ENCODE assay signal across 24 cellular contexts in genomic region chr20:50431066-50431450, GRCh38.
DNase-seq lines count a peak whose midpoint lies in the region; ATAC-seq, FAIRE-seq and TF ChIP-seq lines count a peak whose summit lies in the region.
"Had no signal": no experiment of that assay in that cellular context is flagged by ENCODE, and none has a peak within 500 bp of the region (broad histone marks: within the 10 kb centered on the region; RNA-seq: fewer than 3 reads in every experiment).

No MANE protein-coding gene starts in this region.

- H3K9me3 ChIP-seq in HepG2 (ENCODE audit: low read length) (no peaks in the 10 kb centered on the region), right lobe of liver (no peaks in the 10 kb centered on the region)
- H3K9me3 ChIP-seq: transverse colon had no signal

- POLR2A ChIA-PET in HepG2 (lab: Yijun Ruan, JAX), result no interaction called here

- no peaks in the 10 kb centered on the region for H3K36me3 Mint-ChIP-seq in glutamatergic neuron (ENCODE audit: unreplicated experiment)
- H3K36me3 Mint-ChIP-seq in activated T-cell treated with anti-CD3 and anti-CD28 coated beads, Interleukin-2, amount 50 U/mL, for 72 hours (ENCODE audit: insufficient read depth in 2 of 2), result no peaks in the 10 kb centered on the region
- H3K36me3 Mint-ChIP-seq: activated naive CD8-positive, alpha-beta T cell; CD8-positive, alpha-beta memory T cell; memory B cell; naive B cell had no signal

- in situ Hi-C loops in HepG2 (cut with HindIII; ENCODE audit: extremely low pct_ligation_motif_present, low pct_unique_long_range_greater_than_20kb), result no loop called here

- peaks cover 1% of the 10 kb centered on the region for H3K9me3 Mint-ChIP-seq in glutamatergic neuron (ENCODE audit: unreplicated experiment)
- no peaks in the 10 kb centered on the region for H3K9me3 Mint-ChIP-seq in activated T-cell treated with anti-CD3 and anti-CD28 coated beads, Interleukin-2, amount 50 U/mL, for 72 hours
- H3K9me3 Mint-ChIP-seq: activated T-helper 2 cell treated with anti-CD3 and anti-CD28 coated beads, Interferon-gamma antibody, Interleukin-2, Interleukin-4, amounts not matched to agents 10 μg/mL and 5 μg/mL and 100 μg/mL, durations not matched to agents 14 hours and 24 hours and 36 hours; CD8-positive, alpha-beta memory T cell; memory B cell had no signal

- CTCF ChIA-PET in HepG2 (lab: Yijun Ruan, JAX; ENCODE audit: low intra/inter-chr PET ratio, low total read pairs), result no interaction called here

- 50% methylated on average over 9 of the region's 9 CpGs for WGBS in HepG2 (ENCODE audit: low lambda C conversion rate)
- 100% methylated on average over 3 of the region's 9 CpGs for WGBS in right lobe of liver (ENCODE audit: insufficient coverage, low coverage, low lambda C conversion rate, missing lambda C conversion rate)

- no peak overlapping the region for H3K4me2 ChIP-seq in HepG2 (ENCODE audit: low read depth, low read length)

- no peak for FAIRE-seq in HepG2 (lab: Jason Lieb, UNC)

- no peak overlapping the region for H3K4me3 Mint-ChIP-seq in glutamatergic neuron (ENCODE audit: unreplicated experiment)
- no peak overlapping the region for H3K4me3 Mint-ChIP-seq in activated T-cell treated with anti-CD3 and anti-CD28 coated beads, Interleukin-2, amount 50 U/mL, for 72 hours
- H3K4me3 Mint-ChIP-seq: activated naive CD8-positive, alpha-beta T cell; memory B cell; naive B cell had no signal

- TF ChIP-seq CTCF in HepG2 (CRISPR knock-in tag; IDR thresholded peaks at IDR 0.05), result no peak
- no peak for TF ChIP-seq CTCF in right lobe of liver (IDR thresholded peaks at IDR 0.05)
- TF ChIP-seq CTCF in foreskin keratinocyte (conservative IDR thresholded peaks at IDR 0.05), result no peak
- TF ChIP-seq CTCF in glutamatergic neuron (IDR thresholded peaks at IDR 0.05; ENCODE audit: partially characterized antibody, unreplicated experiment), result no peak

- intact Hi-C loops in HepG2 (cut with micrococcal nuclease; ENCODE audit: unreplicated experiment) (no loop called here), right lobe of liver (cut with DNase I) (no loop called here), sciatic nerve (cut with DNase I) (no loop called here)

- H3K4me3 ChIP-seq in HepG2 (replicated peaks in 1 of 3; ENCODE audit: insufficient read depth in 1 of 3, low read depth in 2 of 3, low read length in 3 of 3) (no peak overlapping the region), right lobe of liver (no peak overlapping the region)
- H3K4me3 ChIP-seq: transverse colon had no signal

- DNase-seq in HepG2 (ENCODE audit: low spot score) (no peak), right lobe of liver (no peak), foreskin keratinocyte (no peak), sciatic nerve (ENCODE audit: low spot score) (no peak), glutamatergic neuron (no peak), activated gamma-delta T cell (lab: John Stamatoyannopoulos, UW) (no peak), DMS153 (lab: John Stamatoyannopoulos, UW) (no peak)
- no peak for DNase-seq in activated T-cell treated with anti-CD3 and anti-CD28 coated beads, Interleukin-2, amount 50 U/mL, for 72 hours
- DNase-seq: 8988T; activated CD8-positive, alpha-beta memory T cell treated with anti-CD3 and anti-CD28 coated beads, Interleukin-2, amount 50 U/mL, for 4 hours; CD8-positive, alpha-beta memory T cell; erythroblast; MV-4-11; naive B cell; occipital lobe; OCI-M1; retina; Right ventricle myocardium superior; stimulated activated naive CD8-positive, alpha-beta T cell treated with anti-CD3 and anti-CD28 coated beads, Interleukin-15, Interleukin-2, amounts not matched to agents 100 U/mL and 50 U/mL, for 24 hours; T-helper 9 cell; transverse colon had no signal

- H3K27me3 Mint-ChIP-seq in glutamatergic neuron (ENCODE audit: unreplicated experiment), result no peaks in the 10 kb centered on the region
- peaks cover 22% of the 10 kb centered on the region for H3K27me3 Mint-ChIP-seq in activated T-cell treated with anti-CD3 and anti-CD28 coated beads, Interleukin-2, amount 50 U/mL, for 72 hours (ENCODE audit: low read depth)

- no peak for TF ChIP-seq POLR2A in HepG2 (IDR thresholded peaks at IDR 0.05; ENCODE audit: insufficient read depth in 1 of 2, low read depth in 2 of 2, low read length in 2 of 2)
- TF ChIP-seq POLR2A in right lobe of liver (IDR thresholded peaks at IDR 0.05), result no peak

- H3K4me1 Mint-ChIP-seq in glutamatergic neuron (ENCODE audit: low read depth, unreplicated experiment), result no peaks in the 10 kb centered on the region
- H3K4me1 Mint-ChIP-seq in activated T-cell treated with anti-CD3 and anti-CD28 coated beads, Interleukin-2, amount 50 U/mL, for 72 hours (ENCODE audit: low read depth), result no peaks in the 10 kb centered on the region
- H3K4me1 Mint-ChIP-seq: CD8-positive, alpha-beta memory T cell; naive B cell had no signal

- ATAC-seq in HepG2 (peak; percentile 12; the same call in 1 of the 3 replicates), right lobe of liver (no peak), foreskin keratinocyte (peak; percentile 31), sciatic nerve (peak; percentile 50)
- ATAC-seq in activated T-cell treated with anti-CD3 and anti-CD28 coated beads, Interleukin-2, amount 50 U/mL, for 72 hours (replicated peaks in 1 of 2), result no peak
- ATAC-seq: stimulated activated naive CD8-positive, alpha-beta T cell treated with anti-CD3 and anti-CD28 coated beads, Interleukin-15, Interleukin-2, amounts not matched to agents 100 U/mL and 50 U/mL, for 24 hours had no signal

- no TSS peak for BruUV-seq in HepG2 (replicated peaks; lab: Mats Ljungman, UMichigan)

- TF ChIP-seq EP300 in HepG2 (IDR thresholded peaks at IDR 0.05; ENCODE audit: low read depth in 2 of 2, low read length in 2 of 2) (no peak), HepG2 (CRISPR knock-in tag; IDR thresholded peaks at IDR 0.05; ENCODE audit: borderline replicate concordance) (0 out of 2 replicates have a peak, but pooled peaks have one; percentile 14)

- H3K9ac ChIP-seq in HepG2 (ENCODE audit: insufficient read depth, low read depth, low read length), result no peak overlapping the region

- no peak for TF ChIP-seq RAD21 in HepG2 (CRISPR knock-in tag; IDR thresholded peaks at IDR 0.05)

- H3K27me3 ChIP-seq in HepG2 (ENCODE audit: control insufficient read depth in 1 of 2, insufficient read depth in 2 of 2, low read length in 2 of 2), result no peaks in the 10 kb centered on the region; a peak in 1 of 5 replicates
- H3K27me3 ChIP-seq in right lobe of liver, result no peaks in the 10 kb centered on the region
- no peaks in the 10 kb centered on the region for H3K27me3 ChIP-seq in foreskin keratinocyte
- H3K27me3 ChIP-seq: transverse colon had no signal

- no peak overlapping the region for H3K27ac Mint-ChIP-seq in glutamatergic neuron (ENCODE audit: unreplicated experiment)
- no peak overlapping the region for H3K27ac Mint-ChIP-seq in activated T-cell treated with anti-CD3 and anti-CD28 coated beads, Interleukin-2, amount 50 U/mL, for 72 hours
- H3K27ac Mint-ChIP-seq: activated naive CD8-positive, alpha-beta T cell; activated T-helper 2 cell treated with anti-CD3 and anti-CD28 coated beads, Interferon-gamma antibody, Interleukin-2, Interleukin-4, amounts not matched to agents 10 μg/mL and 5 μg/mL and 100 μg/mL, durations not matched to agents 14 hours and 24 hours and 36 hours; CD8-positive, alpha-beta memory T cell; memory B cell; naive B cell had no signal

- H3K4me1 ChIP-seq in HepG2 (ENCODE audit: insufficient read depth, low read length) (peaks cover 85% of the 10 kb centered on the region), right lobe of liver (peaks cover 0 to 12% (median 3%) of the 10 kb centered on the region in 4 donors), foreskin keratinocyte (peaks cover 47% of the 10 kb centered on the region)

- H3K79me2 ChIP-seq in HepG2 (ENCODE audit: insufficient read depth, low read length), result no peaks in the 10 kb centered on the region

- H3K36me3 ChIP-seq in HepG2 (replicated peaks in 1 of 2; ENCODE audit: control insufficient read depth in 1 of 2, insufficient read depth in 2 of 2, low read length in 2 of 2) (no peaks in the 10 kb centered on the region), right lobe of liver (no peaks in the 10 kb centered on the region)
- H3K36me3 ChIP-seq: transverse colon had no signal

- H2AFZ ChIP-seq in HepG2 (ENCODE audit: low read length), result no peak overlapping the region

- H4K20me1 ChIP-seq in HepG2 (ENCODE audit: insufficient read depth, low read length), result no peaks in the 10 kb centered on the region

- H3K27ac ChIP-seq in HepG2 (ENCODE audit: extremely low read length, insufficient read depth, low read length), result no peak overlapping the region
- no peak overlapping the region for H3K27ac ChIP-seq in right lobe of liver
- H3K27ac ChIP-seq in foreskin keratinocyte, result peak overlapping the region; percentile 96
- H3K27ac ChIP-seq: transverse colon had no signal

TF ChIP-seq in HepG2, 621 proteins besides CTCF, POLR2A, EP300 and RAD21 (continues in another document):
- TF ChIP-seq GMEB2 (CRISPR knock-in tag; IDR thresholded peaks at IDR 0.05; ENCODE audit: low read depth) (no peak), ZBTB33 (CRISPR knock-in tag; IDR thresholded peaks at IDR 0.05) (peak; percentile 95)

Comparison
In these comparisons a context has a peak if more than half of its experiments do, and no peak if none do; other contexts are left out.
1. ATAC-seq: peak in HepG2 (single experiment), foreskin keratinocyte (single experiment) and sciatic nerve (single experiment); none in right lobe of liver (0 of 4) and activated T-cell treated with anti-CD3 and anti-CD28 coated beads, Interleukin-2, amount 50 U/mL, for 72 hours (0 of 2).